10 cellular contexts compared by ENCODE assay signal in genomic region chr14:68637106-68638021, GRCh38.
DNase-seq lines count a peak whose midpoint lies in the region; ATAC-seq and TF ChIP-seq lines count a peak whose summit lies in the region.
"Had no signal": no experiment of that assay in that cellular context is flagged by ENCODE, and none has a peak within 500 bp of the region (broad histone marks: within the 10 kb centered on the region; RNA-seq: fewer than 3 reads in every experiment).

No MANE protein-coding gene starts in this region.

- H3K4me1 ChIP-seq in mucosa of descending colon (ENCODE audit: low read depth) (peaks cover 4% of the 10 kb centered on the region), upper lobe of left lung (peaks cover 35 to 38% (median 36%) of the 10 kb centered on the region in 4 donors)
- H3K4me1 ChIP-seq in CD8-positive, alpha-beta memory T cell (ENCODE audit: insufficient read depth, low read length) = peaks cover 22% of the 10 kb centered on the region

- peaks cover 2% of the 10 kb centered on the region for H3K36me3 Mint-ChIP-seq in activated CD8-positive, alpha-beta memory T cell treated with anti-CD3 and anti-CD28 coated beads, Interleukin-2, amount 10 ng/mL, durations not matched to agents 7 days and 5 days
- peaks cover 0 to 14% (median 2%) of the 10 kb centered on the region in 3 donors for H3K36me3 Mint-ChIP-seq in CD8-positive, alpha-beta memory T cell
- peaks cover 11% of the 10 kb centered on the region for H3K36me3 Mint-ChIP-seq in endothelial cell (ENCODE audit: low read depth, unreplicated experiment)

- POLR2A ChIA-PET in CD8-positive, alpha-beta memory T cell (lab: Charles Lee) = no interaction called here

- ATAC-seq in activated CD8-positive, alpha-beta memory T cell treated with anti-CD3 and anti-CD28 coated beads, Interleukin-2, amount 10 ng/mL, durations not matched to agents 7 days and 5 days = no peak
- ATAC-seq in mucosa of descending colon (peak; percentile 36), upper lobe of left lung (ENCODE audit: low FRiP score in 2 of 2) (peak; percentile 41 to 57), GM18520 (IDR thresholded peaks at IDR 0.05; ENCODE audit: unreplicated experiment) (no peak)
- ATAC-seq: stimulated activated naive CD8-positive, alpha-beta T cell treated with anti-CD3 and anti-CD28 coated beads, Interleukin-15, Interleukin-2, amounts not matched to agents 100 U/mL and 50 U/mL, for 24 hours had no signal

- H3K9me3 ChIP-seq in mucosa of descending colon (peaks cover 5% of the 10 kb centered on the region), upper lobe of left lung (peaks cover 0 to 7% (median 0%) of the 10 kb centered on the region in 4 donors)
- H3K9me3 ChIP-seq in CD8-positive, alpha-beta memory T cell (ENCODE audit: low read length) = peaks cover 2% of the 10 kb centered on the region

- H3K4me3 Mint-ChIP-seq in activated CD8-positive, alpha-beta memory T cell treated with anti-CD3 and anti-CD28 coated beads, Interleukin-2, amount 10 ng/mL, durations not matched to agents 7 days and 5 days = no peak overlapping the region
- no peak overlapping the region for H3K4me3 Mint-ChIP-seq in CD8-positive, alpha-beta memory T cell
- H3K4me3 Mint-ChIP-seq in endothelial cell (ENCODE audit: unreplicated experiment) = no peak overlapping the region

- no peak overlapping the region for H3K27ac Mint-ChIP-seq in activated CD8-positive, alpha-beta memory T cell treated with anti-CD3 and anti-CD28 coated beads, Interleukin-2, amount 10 ng/mL, durations not matched to agents 7 days and 5 days
- H3K27ac Mint-ChIP-seq in CD8-positive, alpha-beta memory T cell = no peak overlapping the region
- H3K27ac Mint-ChIP-seq in endothelial cell (ENCODE audit: unreplicated experiment) = no peak overlapping the region

- H3K36me3 ChIP-seq in mucosa of descending colon (ENCODE audit: low read depth) = no peaks in the 10 kb centered on the region
- H3K36me3 ChIP-seq in upper lobe of left lung = no peaks in the 10 kb centered on the region
- H3K36me3 ChIP-seq in CD8-positive, alpha-beta memory T cell (ENCODE audit: insufficient read depth, low read length) = no peaks in the 10 kb centered on the region

- peak; percentile 57 for DNase-seq in activated CD8-positive, alpha-beta memory T cell treated with anti-CD3 and anti-CD28 coated beads for 24 hours
- no peak for DNase-seq in activated CD8-positive, alpha-beta memory T cell treated with anti-CD3 and anti-CD28 coated beads, Interleukin-2, amount 10 ng/mL, durations not matched to agents 7 days and 5 days
- peak; percentile 90 for DNase-seq in fibroblast of pulmonary artery (ENCODE audit: low read depth)
- no peak for DNase-seq in mucosa of descending colon
- DNase-seq in upper lobe of left lung = no peak
- no peak for DNase-seq in CD8-positive, alpha-beta memory T cell
- DNase-seq in endothelial cell (ENCODE audit: low spot score) = no peak
- DNase-seq: NCI-H526 treated with DMSO at 0.1 percent for 48 hours; stimulated activated naive CD8-positive, alpha-beta T cell treated with anti-CD3 and anti-CD28 coated beads, Interleukin-15, Interleukin-2, amounts not matched to agents 100 U/mL and 50 U/mL, for 24 hours had no signal

- no peak for TF ChIP-seq CTCF in fibroblast of pulmonary artery (IDR thresholded peaks at IDR 0.05; ENCODE audit: low read length, missing control alignments)
- TF ChIP-seq CTCF in mucosa of descending colon (IDR thresholded peaks at IDR 0.05) = no peak
- TF ChIP-seq CTCF in upper lobe of left lung (IDR thresholded peaks at IDR 0.05) = no peak
- TF ChIP-seq CTCF in endothelial cell (IDR thresholded peaks at IDR 0.05; ENCODE audit: unreplicated experiment) = no peak

- 66 to 69% methylated on average over 11 to 13 of the region's 13 CpGs for WGBS in upper lobe of left lung, 2 donors

- intact Hi-C loops in mucosa of descending colon (cut with DNase I, micrococcal nuclease) = no loop called here

- peak in 1 of 4 donors; percentile 49 for TF ChIP-seq POLR2A in upper lobe of left lung (IDR thresholded peaks at IDR 0.05)

- H3K27me3 Mint-ChIP-seq in activated CD8-positive, alpha-beta memory T cell treated with anti-CD3 and anti-CD28 coated beads, Interleukin-2, amount 10 ng/mL, durations not matched to agents 7 days and 5 days = no peaks in the 10 kb centered on the region
- no peaks in the 10 kb centered on the region for H3K27me3 Mint-ChIP-seq in CD8-positive, alpha-beta memory T cell
- H3K27me3 Mint-ChIP-seq in endothelial cell (ENCODE audit: unreplicated experiment) = peaks cover 2% of the 10 kb centered on the region

- CTCF ChIA-PET in activated CD8-positive, alpha-beta memory T cell treated with anti-CD3 and anti-CD28 coated beads, Interleukin-2, amount 10 ng/mL, durations not matched to agents 7 days and 5 days (lab: Charles Lee) = no interaction called here
- CTCF ChIA-PET in CD8-positive, alpha-beta memory T cell (lab: Charles Lee) = interaction anchor here (1.0 to 1.8 kb wide), 3 partner anchors 7 to 12 kb away, joined by 3 to 4 read pairs (median 4); no protein-coding TSS in a partner anchor

- H3K27ac ChIP-seq in upper lobe of left lung = peak overlapping the region; percentile 53 to 80 (median 70)
- no peak overlapping the region for H3K27ac ChIP-seq in CD8-positive, alpha-beta memory T cell (ENCODE audit: low read depth, low read length)

- no peaks in the 10 kb centered on the region for H3K4me1 Mint-ChIP-seq in activated CD8-positive, alpha-beta memory T cell treated with anti-CD3 and anti-CD28 coated beads, Interleukin-2, amount 10 ng/mL, durations not matched to agents 7 days and 5 days
- H3K4me1 Mint-ChIP-seq in CD8-positive, alpha-beta memory T cell = no peaks in the 10 kb centered on the region
- H3K4me1 Mint-ChIP-seq in endothelial cell (ENCODE audit: unreplicated experiment) = peaks cover 13% of the 10 kb centered on the region

- no peak for TF ChIP-seq EP300 in upper lobe of left lung (IDR thresholded peaks at IDR 0.05)

- H3K9me3 Mint-ChIP-seq in activated CD8-positive, alpha-beta memory T cell treated with anti-CD3 and anti-CD28 coated beads, Interleukin-2, amount 10 ng/mL, durations not matched to agents 7 days and 5 days (ENCODE audit: low read depth) = peaks cover 11% of the 10 kb centered on the region
- H3K9me3 Mint-ChIP-seq in CD8-positive, alpha-beta memory T cell = peaks cover 0 to 12% (median 11%) of the 10 kb centered on the region in 5 donors
- H3K9me3 Mint-ChIP-seq in endothelial cell (ENCODE audit: unreplicated experiment) = no peaks in the 10 kb centered on the region

- H3K27me3 ChIP-seq in upper lobe of left lung = no peaks in the 10 kb centered on the region
- H3K27me3 ChIP-seq in CD8-positive, alpha-beta memory T cell (ENCODE audit: insufficient read depth, low read length, poor library complexity, severe bottlenecking) = no peaks in the 10 kb centered on the region

- H3K4me3 ChIP-seq in fibroblast of pulmonary artery (replicated peaks; ENCODE audit: low read depth, low read length) (no peak overlapping the region), mucosa of descending colon (no peak overlapping the region), upper lobe of left lung (no peak overlapping the region)
- H3K4me3 ChIP-seq in CD8-positive, alpha-beta memory T cell (ENCODE audit: low read length) = no peak overlapping the region

Comparison
In these comparisons a context has a peak if more than half of its experiments do, and no peak if none do; other contexts are left out.
1. DNase-seq: peak in activated CD8-positive, alpha-beta memory T cell treated with anti-CD3 and anti-CD28 coated beads for 24 hours (single experiment) and fibroblast of pulmonary artery (single experiment); none in activated CD8-positive, alpha-beta memory T cell treated with anti-CD3 and anti-CD28 coated beads, Interleukin-2, amount 10 ng/mL, durations not matched to agents 7 days and 5 days (single experiment), mucosa of descending colon (0 of 3), upper lobe of left lung (0 of 2), CD8-positive, alpha-beta memory T cell (0 of 5) and endothelial cell (single experiment).
2. ATAC-seq: peak in mucosa of descending colon (single experiment) and upper lobe of left lung (2 of 2); none in activated CD8-positive, alpha-beta memory T cell treated with anti-CD3 and anti-CD28 coated beads, Interleukin-2, amount 10 ng/mL, durations not matched to agents 7 days and 5 days (single experiment) and GM18520 (single experiment).